8 cellular contexts compared by ENCODE assay signal in genomic region chrX:150898343-150899190, GRCh38. TPM values are rescaled to one million over a fixed set of nuclear protein-coding genes. Genes with fewer than 3 reads are reported as not detected.
DNase-seq lines count a peak whose midpoint lies in the region; TF ChIP-seq lines count a peak whose summit lies in the region.

CD99L2 (minus strand) TSS chrX:150898668; CDS start chrX:150898588, 80 bp downstream.

- DNase-seq in GM06990 (ENCODE audit: extremely low read depth, insufficient read length) (peak; percentile 93), HFFc6 (peak; percentile 74), NB4 (ENCODE audit: low read depth) (peak; percentile 88), SKM-1 (lab: John Stamatoyannopoulos, UW; ENCODE audit: unreplicated experiment) (peak; percentile 35), globus pallidus (ENCODE audit: low spot score) (peak; percentile 85), occipital lobe (lab: John Stamatoyannopoulos, UW) (peak; percentile 82), superior temporal gyrus (ENCODE audit: extremely low spot score) (peak; percentile 72)

- no peaks in the 10 kb centered on the region for H3K36me3 Mint-ChIP-seq in HFFc6 (ENCODE audit: low read depth)
- H3K36me3 Mint-ChIP-seq in activated naive CD4-positive, alpha-beta T cell treated with anti-CD3 and anti-CD28 coated beads, Interleukin-2, amount 50 U/mL, for 24 hours: no peaks in the 10 kb centered on the region

- peaks cover 6% of the 10 kb centered on the region for H3K27me3 Mint-ChIP-seq in HFFc6 (ENCODE audit: insufficient read depth)
- H3K27me3 Mint-ChIP-seq in activated naive CD4-positive, alpha-beta T cell treated with anti-CD3 and anti-CD28 coated beads, Interleukin-2, amount 50 U/mL, for 24 hours: no peaks in the 10 kb centered on the region

- H3K4me3 ChIP-seq in GM06990 (replicated peaks; ENCODE audit: low read depth, low read length) (peak within 1 kb of the TSS; percentile 74), NB4 (ENCODE audit: low read depth, low read length) (peak within 1 kb of the TSS; percentile 72)

- TF ChIP-seq CTCF in GM06990 (IDR thresholded peaks at IDR 0.05; ENCODE audit: insufficient read depth, low read length, poor library complexity, severe bottlenecking) (no peak), HFFc6 (IDR thresholded peaks at IDR 0.05) (no peak), NB4 (IDR thresholded peaks at IDR 0.05; ENCODE audit: low read depth, low read length) (no peak)

- peak within 1 kb of the TSS; percentile 92 for H3K4me3 Mint-ChIP-seq in HFFc6
- peak within 1 kb of the TSS; percentile 86 for H3K4me3 Mint-ChIP-seq in activated naive CD4-positive, alpha-beta T cell treated with anti-CD3 and anti-CD28 coated beads, Interleukin-2, amount 50 U/mL, for 24 hours

- no peaks in the 10 kb centered on the region for H3K36me3 ChIP-seq in GM06990 (ENCODE audit: control insufficient read depth, insufficient read depth, low read length)

- no peaks in the 10 kb centered on the region for H3K9me3 Mint-ChIP-seq in HFFc6
- no peaks in the 10 kb centered on the region for H3K9me3 Mint-ChIP-seq in activated naive CD4-positive, alpha-beta T cell treated with anti-CD3 and anti-CD28 coated beads, Interleukin-2, amount 50 U/mL, for 24 hours

- H3K27me3 ChIP-seq in GM06990 (replicated peaks; ENCODE audit: control insufficient read depth, insufficient read depth, low read length): no peaks in the 10 kb centered on the region

- H3K4me1 Mint-ChIP-seq in HFFc6 (ENCODE audit: low read depth): peaks cover 11% of the 10 kb centered on the region
- no peaks in the 10 kb centered on the region for H3K4me1 Mint-ChIP-seq in activated naive CD4-positive, alpha-beta T cell treated with anti-CD3 and anti-CD28 coated beads, Interleukin-2, amount 50 U/mL, for 24 hours

- peak within 1 kb of the TSS; percentile 69 for H3K27ac Mint-ChIP-seq in HFFc6
- peak within 1 kb of the TSS; percentile 90 for H3K27ac Mint-ChIP-seq in activated naive CD4-positive, alpha-beta T cell treated with anti-CD3 and anti-CD28 coated beads, Interleukin-2, amount 50 U/mL, for 24 hours

- TF ChIP-seq POLR2A in NB4 (IDR thresholded peaks at IDR 0.05; ENCODE audit: extremely low read depth, insufficient read length): no peak

RNA-seq across cellular contexts. Expression of gene CD99L2, which starts in this region (rescaled TPM):
- total RNA-seq in HFFc6 (2021; fragmentation: NEBNext Ultra II Directional; extraction: Animal tissue kit (Norgen Biotek cat#: 25700)): 10 to 100 TPM; 53.9 to 67.1 (median 56.4) TPM
- total RNA-seq in occipital lobe: 27.0 TPM

Comparison
In these comparisons a context has a peak if more than half of its experiments do, and no peak if none do; other contexts are left out.
1. Peak in every context shown above with its lines: DNase-seq and H3K4me3 ChIP-seq.
2. DNase-seq: peak in every context shown above with its lines; median percentile 93 in GM06990; 88 in NB4; 85 in globus pallidus; 82 in occipital lobe; 74 in HFFc6; 72 in superior temporal gyrus; 35 in SKM-1.